ENCODE assay signal across 1 cellular context in the genomic region with DNA sequence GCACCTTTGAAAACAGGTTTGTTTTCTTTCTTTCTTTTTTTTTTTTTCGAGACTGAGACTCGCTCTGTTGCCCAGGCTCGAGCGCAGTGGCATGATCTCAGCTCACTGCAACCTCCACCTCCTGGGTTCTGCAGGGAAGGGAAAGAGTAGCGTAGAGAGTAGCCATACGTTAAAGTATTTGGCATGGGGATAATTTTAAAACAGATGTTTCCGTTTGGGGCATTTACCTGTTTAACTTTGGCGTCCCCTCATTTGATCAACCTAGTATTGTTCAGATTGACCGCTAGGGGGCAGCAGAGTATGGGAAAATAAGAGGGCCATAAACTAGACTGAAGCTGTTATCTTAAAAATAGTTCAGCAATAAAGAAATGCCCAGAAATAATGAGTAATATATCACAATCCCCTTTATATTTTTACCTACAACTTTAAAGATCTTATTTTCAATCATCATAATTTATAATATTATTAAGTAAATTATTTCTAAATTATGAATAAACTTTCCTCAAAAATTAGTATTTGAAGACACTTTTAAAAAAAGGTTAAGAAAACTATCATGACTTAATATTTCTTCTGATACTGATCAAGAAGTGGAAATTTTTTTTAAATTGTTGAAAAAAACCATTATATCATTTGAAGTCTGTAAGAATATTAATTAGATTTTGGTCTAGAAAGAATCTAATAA.
TF ChIP-seq lines count a peak whose summit lies in the region.

No MANE protein-coding gene starts in this region.

TF ChIP-seq in neural cell, 6 proteins besides CTCF, POLR2A, EP300 and RAD21 (continued from another document):
- no peak for TF ChIP-seq REST (IDR thresholded peaks at IDR 0.05; ENCODE audit: borderline replicate concordance)
